Comparison of ENCODE assay signal across 8 cellular contexts in the genomic region with DNA sequence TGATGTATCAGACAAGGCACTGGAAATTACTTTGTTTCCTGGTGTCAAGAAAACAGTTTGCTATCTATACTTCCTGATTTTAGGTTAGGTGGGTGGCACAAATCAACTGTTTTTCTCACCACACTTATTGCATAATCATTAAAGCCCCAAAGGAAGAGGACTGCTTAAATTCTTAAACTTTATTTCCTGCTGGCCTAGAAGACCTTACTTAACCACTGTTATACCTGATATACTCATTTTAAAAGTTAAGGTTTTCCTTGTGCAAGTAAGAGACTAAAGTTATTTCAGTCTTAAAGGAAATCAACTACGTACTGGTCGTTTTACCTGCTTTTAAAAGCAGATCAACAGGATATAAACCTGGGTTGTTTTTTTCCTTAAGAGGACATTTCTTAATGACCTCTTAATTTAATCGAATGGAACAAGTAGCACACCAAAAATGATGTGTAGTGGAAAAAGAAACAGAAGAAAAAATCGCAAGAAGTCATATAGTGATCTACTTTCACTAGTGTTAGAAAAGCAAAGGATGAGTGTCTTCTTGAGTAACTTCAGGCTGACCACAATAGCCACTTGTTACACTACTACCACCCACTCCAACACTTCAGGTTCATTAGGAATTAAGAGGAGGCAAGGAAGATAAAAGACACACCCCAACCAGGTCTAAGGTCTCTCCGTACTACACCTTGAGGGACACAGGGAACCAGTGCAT. TPM values are rescaled to one million over a fixed set of nuclear protein-coding genes. Genes with fewer than 3 reads are reported as not detected.
DNase-seq lines count a peak whose midpoint lies in the region; ATAC-seq, FAIRE-seq and TF ChIP-seq lines count a peak whose summit lies in the region.

No MANE protein-coding gene starts in this region.

- peaks cover 57% of the 10 kb centered on the region for H4K20me1 ChIP-seq in BLaER1

- H3K27ac ChIP-seq in BLaER1 (peak overlapping the region; percentile 89), WERI-Rb-1 (peak overlapping the region; percentile 84), foreskin keratinocyte (peak overlapping the region; percentile 57), pancreas (peak overlapping the region in 3 of 4 donors; percentile 89 to 96 (median 91))

- H3K27me3 ChIP-seq in BLaER1: no peaks in the 10 kb centered on the region
- no peaks in the 10 kb centered on the region for H3K27me3 ChIP-seq in WERI-Rb-1 (ENCODE audit: insufficient read depth, low read depth, severe bottlenecking)
- no peaks in the 10 kb centered on the region for H3K27me3 ChIP-seq in foreskin keratinocyte
- H3K27me3 ChIP-seq in pancreas: no peaks in the 10 kb centered on the region

- DNase-seq in HT1080 (ENCODE audit: low read depth) (peak; percentile 29), WERI-Rb-1 (no peak), foreskin keratinocyte (peak in 1 of 2 donors; percentile 11), pancreas (no peak)

- H3K9ac ChIP-seq in BLaER1: peak overlapping the region; percentile 91

- H3K36me3 ChIP-seq in BLaER1 (peaks cover 5% of the 10 kb centered on the region), WERI-Rb-1 (peaks cover 5% of the 10 kb centered on the region), pancreas (no peaks in the 10 kb centered on the region)

- peak overlapping the region; percentile 75 for H3K4me2 ChIP-seq in BLaER1

- intact Hi-C loops in pancreas (cut with DNase I): no loop called here

- H3K9me3 ChIP-seq in BLaER1 (no peaks in the 10 kb centered on the region), WERI-Rb-1 (ENCODE audit: severe bottlenecking) (no peaks in the 10 kb centered on the region), pancreas (no peaks in the 10 kb centered on the region)

- peaks cover 60% of the 10 kb centered on the region for H3K4me1 ChIP-seq in BLaER1
- H3K4me1 ChIP-seq in foreskin keratinocyte: peaks cover 14% of the 10 kb centered on the region
- peaks cover 0 to 28% (median 18%) of the 10 kb centered on the region in 3 donors for H3K4me1 ChIP-seq in pancreas

- H3K4me3 ChIP-seq in BLaER1 (peak overlapping the region; percentile 85), WERI-Rb-1 (ENCODE audit: low read depth, low read length) (peak overlapping the region; percentile 87), pancreas (peak overlapping the region; percentile 66 to 87 (median 82))

- ATAC-seq in foreskin keratinocyte (peak; percentile 11), pancreas (peak; percentile 23 to 61 (median 42)), GM18873 (IDR thresholded peaks at IDR 0.05; ENCODE audit: low FRiP score, unreplicated experiment) (no peak), GM21619 (IDR thresholded peaks at IDR 0.05; ENCODE audit: unreplicated experiment) (no peak), HG02852 (IDR thresholded peaks at IDR 0.05; ENCODE audit: unreplicated experiment) (no peak)

- TF ChIP-seq CTCF in WERI-Rb-1 (IDR thresholded peaks at IDR 0.05; ENCODE audit: low read depth, low read length) (no peak), foreskin keratinocyte (conservative IDR thresholded peaks at IDR 0.05) (no peak), pancreas (IDR thresholded peaks at IDR 0.05) (no peak)

- WGBS in pancreas, 2 donors: 0 to 1% methylated on average over 5 of the region's 5 CpGs

- FAIRE-seq in pancreas (lab: Jason Lieb, UNC): no peak

RNA-seq across cellular contexts. Expression of a gene that starts 1.0 kb away (rescaled TPM):
- total RNA-seq in HT1080 (2014; rRNA removed; shearing (Covaris generic)): 76.8 and 95.5 TPM in 2 replicates
- 45.3 and 47.8 TPM in 2 replicates for polyA plus RNA-seq in HT1080 (2015; cell fraction: cytosol; rRNA removed)
- 110 and 118 TPM in 2 replicates for polyA plus RNA-seq in HT1080 (2015; cell fraction: nucleus; rRNA removed)
- total RNA-seq in foreskin keratinocyte (71.6 and 72.9 TPM in 2 replicates), pancreas (10 to 100 TPM; 32.7 to 62.5 (median 37.9) TPM)
- polyA plus RNA-seq in foreskin keratinocyte (20.0 and 23.7 TPM in 2 replicates), pancreas (10 to 100 TPM; 23.5 to 47.6 TPM)

Comparison
In these comparisons a context has a peak if more than half of its experiments do, and no peak if none do; other contexts are left out.
1. ATAC-seq: peak in foreskin keratinocyte (single experiment) and pancreas (4 of 4); none in GM18873 (single experiment), GM21619 (single experiment) and HG02852 (single experiment).
2. Peak in every context shown above with its lines, with median percentiles within 50 percentile points of each other: H3K27ac ChIP-seq and H3K4me3 ChIP-seq.